ENCODE assay signal across 21 cellular contexts in genomic region chr16:4508806-4509205, GRCh38. TPM values are rescaled to one million over a fixed set of nuclear protein-coding genes. Genes with fewer than 3 reads are reported as not detected.
"Had no signal": no experiment of that assay in that cellular context is flagged by ENCODE, and none has a peak within 500 bp of the region (broad histone marks: within the 10 kb centered on the region; RNA-seq: fewer than 3 reads in every experiment).

No MANE protein-coding gene starts in this region.

- H3K9me3 Mint-ChIP-seq: activated naive CD4-positive, alpha-beta T cell treated with anti-CD3 and anti-CD28 coated beads, Interleukin-2, amount 10 ng/mL, durations not matched to agents 7 days and 5 days; activated T-cell treated with anti-CD3 and anti-CD28 coated beads, Interleukin-2, amount 50 U/mL, for 4 hours; central memory CD8-positive, alpha-beta T cell; stimulated activated naive B cell treated with anti-CD40 and anti-IgM and Interleukin-4, amounts not matched to agents 10 μg/mL and 1 μg/mL and 100 μg/mL, for 72 hours had no signal

- H3K4me3 Mint-ChIP-seq: activated naive CD4-positive, alpha-beta T cell treated with anti-CD3 and anti-CD28 coated beads, Interleukin-2, amount 10 ng/mL, durations not matched to agents 7 days and 5 days; activated T-cell treated with anti-CD3 and anti-CD28 coated beads, Interleukin-2, amount 50 U/mL, for 4 hours; central memory CD8-positive, alpha-beta T cell; stimulated activated naive B cell treated with anti-CD40 and anti-IgM and Interleukin-4, amounts not matched to agents 10 μg/mL and 1 μg/mL and 100 μg/mL, for 72 hours had no signal

- DNase-seq: activated CD4-positive, alpha-beta T cell treated with anti-CD3 and anti-CD28 coated beads for 1 hour; activated effector memory CD4-positive, alpha-beta T cell treated with anti-CD3 and anti-CD28 coated beads, Interleukin-2, amount 50 U/mL, for 16 hours; activated naive CD4-positive, alpha-beta T cell treated with anti-CD3 and anti-CD28 coated beads, Interleukin-2, amount 10 ng/mL, durations not matched to agents 7 days and 5 days; activated T-cell treated with anti-CD3 and anti-CD28 coated beads, Interleukin-2, amount 50 U/mL, for 4 hours; adrenal gland; dorsolateral prefrontal cortex; esophagus squamous epithelium; heart right ventricle; lower lobe of right lung; mesendoderm; mucosa of descending colon; small intestine; stimulated activated CD4-positive, alpha-beta T cell treated with anti-CD3 and anti-CD28 coated beads, Interleukin-15, amount 100 ng/mL, for 24 hours; stimulated activated naive B cell treated with anti-CD40 and anti-IgM and Interleukin-4, amounts not matched to agents 10 μg/mL and 1 μg/mL and 100 μg/mL, for 72 hours; transverse colon had no signal

- H3K4me3 ChIP-seq: adrenal gland, dorsolateral prefrontal cortex, esophagus squamous epithelium, heart right ventricle, lower lobe of right lung, mucosa of descending colon, transverse colon had no signal

- H3K27me3 Mint-ChIP-seq: activated naive CD4-positive, alpha-beta T cell treated with anti-CD3 and anti-CD28 coated beads, Interleukin-2, amount 10 ng/mL, durations not matched to agents 7 days and 5 days; central memory CD8-positive, alpha-beta T cell; stimulated activated naive B cell treated with anti-CD40 and anti-IgM and Interleukin-4, amounts not matched to agents 10 μg/mL and 1 μg/mL and 100 μg/mL, for 72 hours had no signal

- H3K27ac Mint-ChIP-seq: stimulated activated naive B cell treated with anti-CD40 and anti-IgM and Interleukin-4, amounts not matched to agents 10 μg/mL and 1 μg/mL and 100 μg/mL, for 72 hours had no signal

- H3K27me3 ChIP-seq: adrenal gland, dorsolateral prefrontal cortex, esophagus squamous epithelium, heart right ventricle, transverse colon had no signal

- H3K27ac ChIP-seq: adrenal gland, esophagus squamous epithelium, heart right ventricle, lower lobe of right lung, transverse colon had no signal

- H3K9me3 ChIP-seq: adrenal gland, esophagus squamous epithelium, heart right ventricle, lower lobe of right lung, mucosa of descending colon, transverse colon had no signal

- ATAC-seq: activated T-cell treated with anti-CD3 and anti-CD28 coated beads, Interleukin-2, amount 50 U/mL, for 4 hours; heart right ventricle; left lobe of liver; lower lobe of right lung; mucosa of descending colon; sciatic nerve; SK-N-SH treated with all-trans-retinoic acid at 6 μM for 48 hours; stimulated activated naive B cell treated with anti-CD40 and anti-IgM and Interleukin-4, amounts not matched to agents 10 μg/mL and 1 μg/mL and 100 μg/mL, for 72 hours had no signal

RNA-seq across cellular contexts. Expression of gene C16orf96, which starts 47.3 kb away (rescaled TPM):
- total RNA-seq: kidney epithelial cell, mucosa of descending colon, osteoblast, transverse colon had no signal
